21 cellular contexts compared by ENCODE assay signal in genomic region chr16:66621973-66622372, GRCh38. TPM values are rescaled to one million over a fixed set of nuclear protein-coding genes. Genes with fewer than 3 reads are reported as not detected.
DNase-seq lines count a peak whose midpoint lies in the region; ATAC-seq and TF ChIP-seq lines count a peak whose summit lies in the region.
"Had no signal": no experiment of that assay in that cellular context is flagged by ENCODE, and none has a peak within 500 bp of the region (broad histone marks: within the 10 kb centered on the region; RNA-seq: fewer than 3 reads in every experiment).

No MANE protein-coding gene starts in this region.

- no peak overlapping the region for H3K23ac ChIP-seq in mesenchymal stem cell (ENCODE audit: low read length in 2 of 2)

- no peaks in the 10 kb centered on the region for H3K79me2 ChIP-seq in GM23338 (replicated peaks; ENCODE audit: insufficient read depth)

- no peak overlapping the region for H2BK120ac ChIP-seq in mesenchymal stem cell (ENCODE audit: low read depth, low read length)

- H3K27me3 ChIP-seq in GM23338 (ENCODE audit: insufficient read depth) (no peaks in the 10 kb centered on the region), adipocyte (replicated peaks; ENCODE audit: control insufficient read depth, insufficient read depth, low read length) (no peaks in the 10 kb centered on the region), mesenchymal stem cell (ENCODE audit: control insufficient read depth in 1 of 2, insufficient read depth in 1 of 2, low read length in 2 of 2) (no peaks in the 10 kb centered on the region), Peyer's patch (no peaks in the 10 kb centered on the region)

- no peaks in the 10 kb centered on the region for H3K27me3 Mint-ChIP-seq in GM23338 (ENCODE audit: insufficient read depth, low read depth, poor library complexity)
- no peaks in the 10 kb centered on the region for H3K27me3 Mint-ChIP-seq in activated CD4-positive, alpha-beta T cell treated with anti-CD3 and anti-CD28 coated beads, Interleukin-2, amount 10 ng/mL, durations not matched to agents 24 days and 14 days

- no peak overlapping the region for H2AK5ac ChIP-seq in mesenchymal stem cell (ENCODE audit: low read length, severe bottlenecking)

- H4K20me1 ChIP-seq in GM23338 (replicated peaks; ENCODE audit: insufficient read depth): peaks cover 11% of the 10 kb centered on the region

- H3K4me2 ChIP-seq in GM23338 (no peak overlapping the region), mesenchymal stem cell (ENCODE audit: low read length, poor library complexity, severe bottlenecking) (no peak overlapping the region)
- H3K4me2 ChIP-seq: PC-9 had no signal

- H2BK5ac ChIP-seq in mesenchymal stem cell (ENCODE audit: low read depth, low read length, poor library complexity, severe bottlenecking): no peak overlapping the region

- H3K27ac Mint-ChIP-seq in GM23338: peak overlapping the region; percentile 62; the same call in 1 of the 2 replicates
- no peak overlapping the region for H3K27ac Mint-ChIP-seq in activated CD4-positive, alpha-beta T cell treated with anti-CD3 and anti-CD28 coated beads, Interleukin-2, amount 10 ng/mL, durations not matched to agents 24 days and 14 days
- H3K27ac Mint-ChIP-seq: CD8-positive, alpha-beta T cell had no signal

- no peak overlapping the region for H2BK12ac ChIP-seq in mesenchymal stem cell (ENCODE audit: low read length in 2 of 2)

- H3K9ac ChIP-seq in adipocyte (ENCODE audit: low read length) (peak overlapping the region; percentile 9), mesenchymal stem cell (ENCODE audit: low read length) (no peak overlapping the region)

- H4K8ac ChIP-seq in mesenchymal stem cell (ENCODE audit: low read length): peak overlapping the region; percentile 9

- no peak overlapping the region for H2BK15ac ChIP-seq in mesenchymal stem cell (ENCODE audit: low read depth, poor library complexity, severe bottlenecking)

- ATAC-seq in GM23338 (no peak), GM18861 (IDR thresholded peaks at IDR 0.05; ENCODE audit: unreplicated experiment) (no peak)
- ATAC-seq: CD8-positive, alpha-beta T cell; SK-N-SH treated with all-trans-retinoic acid at 6 μM for 48 hours had no signal

- DNase-seq in GM23338 (ENCODE audit: low spot score) (no peak), adipocyte (ENCODE audit: low read depth) (no peak), mesenchymal stem cell (no peak), stromal cell of bone marrow (ENCODE audit: low read depth) (peak; percentile 55), Peyer's patch (no peak)
- no peak for DNase-seq in activated CD4-positive, alpha-beta T cell treated with anti-CD3 and anti-CD28 coated beads, Interleukin-2, amount 10 ng/mL, durations not matched to agents 24 days and 14 days
- DNase-seq: C1 segment of cervical spinal cord; Calu3; CD8-positive, alpha-beta T cell; Kasumi-1; MM.1S; NCI-H1105; NCI-H146; NCI-H2029; NCI-H226; NCI-H510A treated with DMSO at 0.1 percent for 48 hours; NCI-H748 treated with DMSO at 0.1 percent for 48 hours; PC-9 had no signal

- TF ChIP-seq CTCF in GM23338 (conservative IDR thresholded peaks at IDR 0.05; ENCODE audit: low read depth in 2 of 2) (no peak), Peyer's patch (IDR thresholded peaks at IDR 0.05) (no peak)

- no peaks in the 10 kb centered on the region for H3K9me3 ChIP-seq in adipocyte (ENCODE audit: control insufficient read depth, low read length)
- no peaks in the 10 kb centered on the region for H3K9me3 ChIP-seq in mesenchymal stem cell (ENCODE audit: control insufficient read depth, low read length)
- H3K9me3 ChIP-seq in Peyer's patch: no peaks in the 10 kb centered on the region

- H2AFZ ChIP-seq in GM23338: no peak overlapping the region
- H2AFZ ChIP-seq in mesenchymal stem cell (ENCODE audit: low read depth, low read length): no peak overlapping the region
- H2AFZ ChIP-seq: PC-9 had no signal

- H3F3A ChIP-seq in GM23338 (replicated peaks; ENCODE audit: low read depth): no peaks in the 10 kb centered on the region

- H3K27ac ChIP-seq in GM23338 (ENCODE audit: low read depth) (no peak overlapping the region), mesenchymal stem cell (ENCODE audit: low read length, poor library complexity, severe bottlenecking) (no peak overlapping the region), Peyer's patch (no peak overlapping the region)
- H3K27ac ChIP-seq: PC-9 had no signal

- H3K4me1 ChIP-seq in GM23338 (ENCODE audit: insufficient read depth) (peaks cover 6% of the 10 kb centered on the region), adipocyte (ENCODE audit: control insufficient read depth, insufficient read depth, low read length) (peaks cover 70% of the 10 kb centered on the region), mesenchymal stem cell (ENCODE audit: control insufficient read depth, insufficient read depth, low read depth, low read length) (peaks cover 25% of the 10 kb centered on the region), Peyer's patch (no peaks in the 10 kb centered on the region)

- H3K79me1 ChIP-seq in mesenchymal stem cell (replicated peaks; ENCODE audit: low read length, poor library complexity, severe bottlenecking): peaks cover 6% of the 10 kb centered on the region

- no peak overlapping the region for H3K4ac ChIP-seq in mesenchymal stem cell (ENCODE audit: low read depth in 1 of 2, low read length in 2 of 2)

- intact Hi-C loops in activated CD4-positive, alpha-beta T cell treated with anti-CD3 and anti-CD28 coated beads, Interleukin-2, amount 10 ng/mL, durations not matched to agents 24 days and 14 days (cut with micrococcal nuclease): no loop called here

- H3K36me3 ChIP-seq in GM23338 (ENCODE audit: insufficient read depth): no peaks in the 10 kb centered on the region; the same call in 1 of the 2 replicates
- no peaks in the 10 kb centered on the region for H3K36me3 ChIP-seq in adipocyte (ENCODE audit: control insufficient read depth, insufficient read depth, low read length, severe bottlenecking)
- H3K36me3 ChIP-seq in mesenchymal stem cell (ENCODE audit: control insufficient read depth in 1 of 2, insufficient read depth in 2 of 2, low read depth in 1 of 2, low read length in 2 of 2): peaks cover 6 to 14% of the 10 kb centered on the region in 2 experiments
- peaks cover 0 to 25% (median 0%) of the 10 kb centered on the region in 3 donors for H3K36me3 ChIP-seq in Peyer's patch

- H3K4me3 ChIP-seq in GM23338: no peak overlapping the region
- no peak overlapping the region for H3K4me3 ChIP-seq in adipocyte (ENCODE audit: low read length)
- H3K4me3 ChIP-seq in mesenchymal stem cell (ENCODE audit: insufficient read depth in 1 of 2, low read depth in 1 of 2, low read length in 2 of 2): no peak overlapping the region
- no peak overlapping the region for H3K4me3 ChIP-seq in Peyer's patch
- H3K4me3 ChIP-seq: PC-9 had no signal

- no peak for TF ChIP-seq POLR2A in Peyer's patch (IDR thresholded peaks at IDR 0.05)

- H3K14ac ChIP-seq in mesenchymal stem cell (ENCODE audit: low read length in 2 of 2): no peak overlapping the region

- H4K91ac ChIP-seq in mesenchymal stem cell (ENCODE audit: low read length): no peak overlapping the region

- peaks cover 11% of the 10 kb centered on the region for H3K4me1 Mint-ChIP-seq in GM23338
- H3K4me1 Mint-ChIP-seq in activated CD4-positive, alpha-beta T cell treated with anti-CD3 and anti-CD28 coated beads, Interleukin-2, amount 10 ng/mL, durations not matched to agents 24 days and 14 days: no peaks in the 10 kb centered on the region

- H3K9me2 ChIP-seq in GM23338 (ENCODE audit: insufficient read depth): no peaks in the 10 kb centered on the region

- 96% methylated on average over 14 of the region's 14 CpGs for WGBS in mesenchymal stem cell

- no peak overlapping the region for H3K18ac ChIP-seq in mesenchymal stem cell (ENCODE audit: low read depth in 1 of 2, low read length in 2 of 2)

- H3K9me3 Mint-ChIP-seq in GM23338: no peaks in the 10 kb centered on the region
- no peaks in the 10 kb centered on the region for H3K9me3 Mint-ChIP-seq in activated CD4-positive, alpha-beta T cell treated with anti-CD3 and anti-CD28 coated beads, Interleukin-2, amount 10 ng/mL, durations not matched to agents 24 days and 14 days
- H3K9me3 Mint-ChIP-seq: CD8-positive, alpha-beta T cell had no signal

- peaks cover 23% of the 10 kb centered on the region; the same call in 2 of the 3 replicates for H3K36me3 Mint-ChIP-seq in GM23338 (ENCODE audit: low read depth)
- H3K36me3 Mint-ChIP-seq in activated CD4-positive, alpha-beta T cell treated with anti-CD3 and anti-CD28 coated beads, Interleukin-2, amount 10 ng/mL, durations not matched to agents 24 days and 14 days (ENCODE audit: low read depth): no peaks in the 10 kb centered on the region
- H3K36me3 Mint-ChIP-seq: CD8-positive, alpha-beta T cell had no signal

- H3K4me3 Mint-ChIP-seq in GM23338: no peak overlapping the region
- H3K4me3 Mint-ChIP-seq in activated CD4-positive, alpha-beta T cell treated with anti-CD3 and anti-CD28 coated beads, Interleukin-2, amount 10 ng/mL, durations not matched to agents 24 days and 14 days: no peak overlapping the region
- H3K4me3 Mint-ChIP-seq: CD8-positive, alpha-beta T cell had no signal

TF ChIP-seq in GM23338, 12 proteins besides CTCF, POLR2A, EP300 and RAD21 (continues in another document):
- TF ChIP-seq POLR2AphosphoS5 (IDR thresholded peaks at IDR 0.05; ENCODE audit: low read depth) (no peak), ZNF331 (CRISPR knock-in tag; IDR thresholded peaks at IDR 0.05; ENCODE audit: low read depth) (no peak)

RNA-seq across cellular contexts. Expression of gene CMTM3, which starts 17.5 kb away (rescaled TPM):
- total RNA-seq in GM23338 (2014; rRNA removed; shearing (Covaris generic)): 16.4 and 20.0 TPM in 2 replicates
- polyA plus RNA-seq in GM23338 (2016; fragmentation: Nextera tagmentation; extraction: Ambion mirVana): 16.6 and 17.5 TPM in 2 replicates
- polyA plus RNA-seq in mesenchymal stem cell (2013, experiment 1 of 2): 115 TPM
- polyA plus RNA-seq in mesenchymal stem cell (2013, experiment 2 of 2): 117 TPM
- total RNA-seq in activated CD4-positive, alpha-beta T cell treated with anti-CD3 and anti-CD28 coated beads, Interleukin-2, amount 10 ng/mL, durations not matched to agents 24 days and 14 days: 95.6 and 100 TPM in 2 replicates
- 10 to 100 TPM in 2 of 4 donors, 1 to 10 TPM in 2; 4.9 to 15.7 (median 11.3) TPM for total RNA-seq in Peyer's patch

RNA-seq across cellular contexts. Expression of gene CMTM2, which starts 42.7 kb away (rescaled TPM):
- not detected in 2 replicates for total RNA-seq in GM23338 (2014; rRNA removed; shearing (Covaris generic))
- not detected in 2 replicates for polyA plus RNA-seq in GM23338 (2016; fragmentation: Nextera tagmentation; extraction: Ambion mirVana)
- polyA plus RNA-seq in mesenchymal stem cell (2013, experiment 1 of 2): not detected
- not detected for polyA plus RNA-seq in mesenchymal stem cell (2013, experiment 2 of 2)
- total RNA-seq in activated CD4-positive, alpha-beta T cell treated with anti-CD3 and anti-CD28 coated beads, Interleukin-2, amount 10 ng/mL, durations not matched to agents 24 days and 14 days: 0.51 and 0.95 TPM in 2 replicates
- total RNA-seq in Peyer's patch: not detected
- total RNA-seq: CD8-positive, alpha-beta T cell; Daoy; PC-9 had no signal

RNA-seq across cellular contexts. Expression of gene CMTM1, which starts 55.7 kb away (rescaled TPM):
- total RNA-seq in GM23338 (2014; rRNA removed; shearing (Covaris generic)): 1.4 TPM in 1 of 2 replicates, not detected in the other
- 1.8 and 1.9 TPM in 2 replicates for polyA plus RNA-seq in GM23338 (2016; fragmentation: Nextera tagmentation; extraction: Ambion mirVana)
- polyA plus RNA-seq in mesenchymal stem cell (2013, experiment 1 of 2): 1.8 TPM
- 1.5 TPM for polyA plus RNA-seq in mesenchymal stem cell (2013, experiment 2 of 2)
- 12.2 and 13.6 TPM in 2 replicates for total RNA-seq in activated CD4-positive, alpha-beta T cell treated with anti-CD3 and anti-CD28 coated beads, Interleukin-2, amount 10 ng/mL, durations not matched to agents 24 days and 14 days
- 1 to 10 TPM in 3 of 4 donors, not detected in 1; 1.4 to 3.6 (median 2.1) TPM for total RNA-seq in Peyer's patch
